ENCODE assay signal across 15 cellular contexts in the genomic region with DNA sequence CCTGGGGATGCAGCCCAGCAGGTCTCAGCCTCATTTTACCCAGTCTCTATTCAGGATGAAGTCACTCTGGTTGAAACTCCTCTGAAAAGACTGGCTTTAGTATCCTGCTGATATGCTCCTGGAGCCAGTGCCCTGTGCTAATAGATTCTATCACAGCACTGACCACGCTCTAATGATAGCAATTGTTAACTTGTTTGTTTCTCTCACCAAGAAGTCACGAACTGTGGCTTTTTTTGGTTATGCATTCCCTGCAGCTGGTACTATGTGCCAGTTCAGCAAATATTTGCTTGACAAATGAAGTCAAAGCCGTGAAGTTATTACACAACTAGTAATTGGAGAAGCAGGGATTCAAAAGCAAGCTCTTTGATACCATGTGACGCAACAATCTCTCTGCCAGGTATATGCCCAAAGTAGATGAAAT.
DNase-seq lines count a peak whose midpoint lies in the region; FAIRE-seq and TF ChIP-seq lines count a peak whose summit lies in the region.
"Had no signal": no experiment of that assay in that cellular context is flagged by ENCODE, and none has a peak within 500 bp of the region (broad histone marks: within the 10 kb centered on the region; RNA-seq: fewer than 3 reads in every experiment).

No MANE protein-coding gene starts in this region.

- H3K9me3 ChIP-seq in endodermal cell (ENCODE audit: control insufficient read depth, low read length) = no peaks in the 10 kb centered on the region
- H3K9me3 ChIP-seq: thyroid gland had no signal

- no peak overlapping the region for H3K9ac ChIP-seq in endodermal cell (ENCODE audit: extremely low read depth, low read length, poor library complexity, severe bottlenecking)

- no peak overlapping the region for H3K27ac ChIP-seq in endodermal cell (ENCODE audit: low read depth, low read length)
- H3K27ac ChIP-seq: C4-2B, thyroid gland had no signal

- no peak for FAIRE-seq in D721Med (lab: Jason Lieb, UNC)
- FAIRE-seq: GM12891, keratinocyte had no signal

- no peaks in the 10 kb centered on the region for H3K9me3 Mint-ChIP-seq in endodermal cell
- H3K9me3 Mint-ChIP-seq: activated T-helper 1 cell treated with anti-CD3 and anti-CD28 coated beads, Interleukin-12 subunit alpha, Interleukin-12 subunit beta, Interleukin-2, Interleukin-4 antibody, amounts not matched to agents 30 ng/mL and 10 ng/mL and 1 ng/mL, durations not matched to agents 14 hours and 24 hours and 36 hours had no signal

- H3K36me3 ChIP-seq in endodermal cell (ENCODE audit: control insufficient read depth, insufficient read depth, low read length) = no peaks in the 10 kb centered on the region
- H3K36me3 ChIP-seq: thyroid gland had no signal

- H3K36me3 Mint-ChIP-seq in endodermal cell (ENCODE audit: low read depth) = no peaks in the 10 kb centered on the region

- H3K27ac Mint-ChIP-seq in endodermal cell = no peak overlapping the region
- H3K27ac Mint-ChIP-seq: activated T-helper 1 cell treated with anti-CD3 and anti-CD28 coated beads, Interleukin-12 subunit alpha, Interleukin-12 subunit beta, Interleukin-2, Interleukin-4 antibody, amounts not matched to agents 30 ng/mL and 10 ng/mL and 1 ng/mL, durations not matched to agents 14 hours and 24 hours and 36 hours had no signal

- peaks cover 23% of the 10 kb centered on the region for H3K4me1 Mint-ChIP-seq in endodermal cell

- DNase-seq in M059J (ENCODE audit: low read depth) (peak; percentile 37), NCI-H226 (peak; percentile 25), endodermal cell (peak; percentile 63), renal cortical epithelial cell (ENCODE audit: low read depth) (peak; percentile 95), D721Med (ENCODE audit: insufficient read length, low spot score) (no peak), NCI-H1105 treated with DMSO at 0.1 percent for 48 hours (lab: John Stamatoyannopoulos, UW) (no peak)
- no peak for DNase-seq in stimulated activated CD8-positive, alpha-beta memory T cell treated with anti-CD3 and anti-CD28 coated beads, Interleukin-4, amount 100 ng/mL, for 48 hours
- DNase-seq: activated CD4-positive, alpha-beta T cell treated with anti-CD3 and anti-CD28 coated beads, Interleukin-2, amount 50 U/mL, for 48 hours; EL; erythroblast; thyroid gland had no signal

- H3K27me3 ChIP-seq in endodermal cell (ENCODE audit: control insufficient read depth, insufficient read depth, low read length, poor library complexity, severe bottlenecking) = no peaks in the 10 kb centered on the region
- H3K27me3 ChIP-seq: thyroid gland had no signal

- no peak overlapping the region for H3K4me3 Mint-ChIP-seq in endodermal cell
- H3K4me3 Mint-ChIP-seq: activated T-helper 1 cell treated with anti-CD3 and anti-CD28 coated beads, Interleukin-12 subunit alpha, Interleukin-12 subunit beta, Interleukin-2, Interleukin-4 antibody, amounts not matched to agents 30 ng/mL and 10 ng/mL and 1 ng/mL, durations not matched to agents 14 hours and 24 hours and 36 hours had no signal

- peaks cover 2% of the 10 kb centered on the region for H3K4me1 ChIP-seq in endodermal cell (ENCODE audit: control insufficient read depth, insufficient read depth, low read length)
- H3K4me1 ChIP-seq: thyroid gland had no signal

- no peak for TF ChIP-seq CTCF in endodermal cell (conservative IDR thresholded peaks at IDR 0.05)
- TF ChIP-seq CTCF in D721Med (IDR thresholded peaks at IDR 0.05; ENCODE audit: insufficient read depth, missing control alignments) = no peak

- H3K27me3 Mint-ChIP-seq in endodermal cell (ENCODE audit: insufficient read depth) = no peaks in the 10 kb centered on the region

- no peak overlapping the region for H3K4me3 ChIP-seq in endodermal cell (ENCODE audit: low read length)
- H3K4me3 ChIP-seq: thyroid gland had no signal

- 34 to 47% methylated on average over 3 to 4 of the region's 4 CpGs for WGBS in endodermal cell (ENCODE audit: insufficient coverage in 1 of 2, insufficient read length in 1 of 2), 2 experiments

Comparison
In these comparisons a context has a peak if more than half of its experiments do, and no peak if none do; other contexts are left out.
1. DNase-seq: peak in M059J (single experiment), NCI-H226 (single experiment), endodermal cell (single experiment) and renal cortical epithelial cell (single experiment); none in D721Med (single experiment), stimulated activated CD8-positive, alpha-beta memory T cell treated with anti-CD3 and anti-CD28 coated beads, Interleukin-4, amount 100 ng/mL, for 48 hours (single experiment) and NCI-H1105 treated with DMSO at 0.1 percent for 48 hours (single experiment).